ENCODE assay signal across 9 cellular contexts in genomic region chr17:44971776-44972483, GRCh38. TPM values are rescaled to one million over a fixed set of nuclear protein-coding genes. Genes with fewer than 3 reads are reported as not detected.
DNase-seq lines count a peak whose midpoint lies in the region; ATAC-seq, FAIRE-seq and TF ChIP-seq lines count a peak whose summit lies in the region.
"Had no signal": no experiment of that assay in that cellular context is flagged by ENCODE, and none has a peak within 500 bp of the region (broad histone marks: within the 10 kb centered on the region; RNA-seq: fewer than 3 reads in every experiment).

No MANE protein-coding gene starts in this region.

- H3K36me3 ChIP-seq in K562 (ENCODE audit: control insufficient read depth, insufficient read depth, low read length) (no peaks in the 10 kb centered on the region), skeletal muscle satellite cell (ENCODE audit: insufficient read depth, low read length) (no peaks in the 10 kb centered on the region)
- H3K36me3 ChIP-seq: neutrophil had no signal

- peaks cover 21% of the 10 kb centered on the region for H3K4me1 Mint-ChIP-seq in CD4-positive, alpha-beta T cell (ENCODE audit: low read depth)

- TF ChIP-seq RAD21 in K562 (CRISPR knock-in tag; conservative IDR thresholded peaks at IDR 0.05 in 1 of 2, IDR thresholded peaks at IDR 0.05 in 1 of 2), result no peak

- H2AFZ ChIP-seq in K562 (ENCODE audit: low read depth, low read length), result no peak overlapping the region

- POLR2A ChIA-PET in CD4-positive, alpha-beta T cell (lab: Charles Lee), result interaction anchor here (1.0 kb wide), 1 partner anchor 176 kb away, joined by 3 read pairs; the partner anchor contains the start of gene HEXIM1
- POLR2A ChIA-PET in K562 (lab: Yijun Ruan, JAX), result interaction anchor here (1.1 to 1.6 kb wide), 2 partner anchors 9 to 17 kb away, joined by 6 to 7 read pairs; no protein-coding TSS in a partner anchor

- BruUV-seq in K562 (replicated peaks; lab: Mats Ljungman, UMichigan), result no TSS peak

- 14% methylated on average over 8 of the region's 8 CpGs for WGBS in K562 (ENCODE audit: insufficient coverage, low coverage, missing lambda C conversion rate)

- peak overlapping the region; percentile 3 for H3K4me3 Mint-ChIP-seq in CD4-positive, alpha-beta T cell

- ATAC-seq in CD4-positive, alpha-beta T cell (ENCODE audit: poor library complexity), result peak; percentile 27
- no peak for ATAC-seq in K562
- ATAC-seq in GM18511 (IDR thresholded peaks at IDR 0.05; ENCODE audit: unreplicated experiment), result no peak

- FAIRE-seq in RCC 7860 (lab: Jason Lieb, UNC), result peak; percentile 65
- no peak for FAIRE-seq in K562 (lab: Jason Lieb, UNC)

- no peak overlapping the region for H3K27ac Mint-ChIP-seq in CD4-positive, alpha-beta T cell

- in situ Hi-C loops in K562 (cut with MboI), result no loop called here

- peaks cover 44% of the 10 kb centered on the region for H3K27me3 Mint-ChIP-seq in CD4-positive, alpha-beta T cell

- H3K36me3 Mint-ChIP-seq in CD4-positive, alpha-beta T cell (ENCODE audit: low read depth), result no peaks in the 10 kb centered on the region

- peak in 3 of 10 experiments; percentile 21 to 28 (median 25) for DNase-seq in CD4-positive, alpha-beta T cell
- peak; percentile 74 for DNase-seq in RCC 7860 (ENCODE audit: low spot score)
- no peak for DNase-seq in K562 (ENCODE audit: extremely low read depth in 1 of 4, low spot score in 3 of 4)
- DNase-seq in NCI-H82 (lab: John Stamatoyannopoulos, UW), result no peak
- DNase-seq in germinal center (ENCODE audit: low spot score), result no peak
- no peak for DNase-seq in NCI-H1694 (lab: John Stamatoyannopoulos, UW)

- H3K4me2 ChIP-seq in K562 (ENCODE audit: insufficient read depth, low read length) (no peak overlapping the region), skeletal muscle satellite cell (ENCODE audit: low read length) (peak overlapping the region; percentile 38)

- no peaks in the 10 kb centered on the region for H3K9me3 ChIP-seq in CD4-positive, alpha-beta T cell (ENCODE audit: control insufficient read depth, low read length)
- H3K9me3 ChIP-seq in K562 (replicated peaks; ENCODE audit: control insufficient read depth, insufficient read depth, low read depth, low read length) (no peaks in the 10 kb centered on the region), skeletal muscle satellite cell (replicated peaks; ENCODE audit: low read length) (no peaks in the 10 kb centered on the region)
- H3K9me3 ChIP-seq: neutrophil had no signal

- no peak overlapping the region for H3K9ac ChIP-seq in K562 (ENCODE audit: insufficient read depth in 1 of 2, low read depth in 2 of 2, low read length in 2 of 2)
- no peak overlapping the region for H3K9ac ChIP-seq in skeletal muscle satellite cell (ENCODE audit: low read depth, low read length)

- H3K79me2 ChIP-seq in K562 (ENCODE audit: control insufficient read depth, insufficient read depth, low read length), result no peaks in the 10 kb centered on the region

- no peaks in the 10 kb centered on the region for H3K9me3 Mint-ChIP-seq in CD4-positive, alpha-beta T cell

- intact Hi-C loops in CD4-positive, alpha-beta T cell (cut with DNase I, micrococcal nuclease), result no loop called here
- intact Hi-C loops in K562 (cut with micrococcal nuclease), result no loop called here

- no peaks in the 10 kb centered on the region for H3K9me1 ChIP-seq in K562 (ENCODE audit: control insufficient read depth, insufficient read depth, low read length)

- TF ChIP-seq EP300 in K562 (IDR thresholded peaks at IDR 0.05; ENCODE audit: low read length), result no peak

- H3K4me3 ChIP-seq in K562 (no peak overlapping the region), skeletal muscle satellite cell (ENCODE audit: low read length) (peak overlapping the region; percentile 5)

- CTCF ChIA-PET in CD4-positive, alpha-beta T cell (lab: Charles Lee), result no interaction called here
- CTCF ChIA-PET in K562 (lab: Yijun Ruan, JAX; ENCODE audit: low intra/inter-chr PET ratio), result no interaction called here

- H4K20me1 ChIP-seq in K562 (replicated peaks; ENCODE audit: control insufficient read depth, insufficient read depth, low read length), result peaks cover 5% of the 10 kb centered on the region

- no peak overlapping the region for H3K27ac ChIP-seq in CD4-positive, alpha-beta T cell (ENCODE audit: low read depth, low read length)
- no peak overlapping the region for H3K27ac ChIP-seq in K562 (ENCODE audit: extremely low read depth, low read depth, low read length)
- H3K27ac ChIP-seq: neutrophil had no signal

- H3K27me3 ChIP-seq in CD4-positive, alpha-beta T cell (ENCODE audit: control insufficient read depth, insufficient read depth, low read length), result peaks cover 32% of the 10 kb centered on the region
- H3K27me3 ChIP-seq in K562 (ENCODE audit: control insufficient read depth in 2 of 2, insufficient read depth in 2 of 2, low read length in 2 of 2) (peaks cover 39 to 65% of the 10 kb centered on the region in 2 experiments), skeletal muscle satellite cell (ENCODE audit: control insufficient read depth, insufficient read depth, low read length) (peaks cover 10% of the 10 kb centered on the region)

- TF ChIP-seq POLR2A in K562 (conservative IDR thresholded peaks at IDR 0.05), result no peak

- no peak for TF ChIP-seq CTCF in CD4-positive, alpha-beta T cell (IDR thresholded peaks at IDR 0.05)
- TF ChIP-seq CTCF in K562 (IDR thresholded peaks at IDR 0.05 in 2 of 3, conservative IDR thresholded peaks at IDR 0.05 in 1 of 3; ENCODE audit: insufficient read depth in 2 of 3, low read depth in 1 of 3, low read length in 3 of 3), result no peak

- H3K4me1 ChIP-seq in K562 (replicated peaks in 1 of 2; ENCODE audit: control insufficient read depth in 2 of 2, insufficient read depth in 2 of 2, low read length in 2 of 2) (peaks cover 7 to 33% of the 10 kb centered on the region in 2 experiments; a peak in 4 of 5 replicates), skeletal muscle satellite cell (ENCODE audit: control insufficient read depth, insufficient read depth, low read length) (peaks cover 40% of the 10 kb centered on the region)

RNA-seq across cellular contexts. Expression of gene C1QL1, which starts 3.8 kb away (rescaled TPM):
- total RNA-seq in CD4-positive, alpha-beta T cell, result not detected
- not detected in 2 replicates for total RNA-seq in K562 (2011; cell fraction: chromatin; rRNA removed; ENCODE audit: low replicate concordance)
- total RNA-seq in K562 (2011; cell fraction: nucleolus; rRNA removed), result 0.26 and 0.33 TPM in 2 replicates
- total RNA-seq in K562 (2011; cell fraction: nucleoplasm; rRNA removed), result not detected in 2 replicates
- total RNA-seq in K562 (2014; rRNA removed) (0.09 TPM in 1 of 2 replicates, not detected in the other), K562 (2014; rRNA removed; fragmentation: Illumina TruSeq; extraction: Trizol) (not detected in 2 replicates), K562 (2015; rRNA removed; fragmentation: Illumina TruSeq; extraction: Trizol) (not detected in 2 replicates), K562 (2021) (not detected in 2 replicates)
- polyA plus RNA-seq in K562 (2011; rRNA removed) (0.05 and 0.07 TPM in 2 replicates), K562 (2014; fragmentation: Illumina TruSeq; extraction: Trizol) (not detected in 2 replicates), K562 (2014; fragmentation: Nextera tagmentation; extraction: Ambion mirVana) (not detected), K562 (2014; rRNA removed) (0.12 and 0.27 TPM in 2 replicates)
- polyA plus RNA-seq in K562 (2011; cell fraction: cytosol; rRNA removed), result 0.04 and 0.39 TPM in 2 replicates
- not detected in 2 replicates for polyA plus RNA-seq in K562 (2011; cell fraction: nucleus; rRNA removed)
- 0.13 and 0.29 TPM in 2 replicates for polyA plus RNA-seq in K562 (2012)
- polyA minus RNA-seq in K562 (2011; rRNA and poly(A)+ RNA removed), result not detected in 2 replicates
- not detected in 2 replicates for polyA minus RNA-seq in K562 (2011; cell fraction: cytosol; rRNA and poly(A)+ RNA removed)
- polyA minus RNA-seq in K562 (2011; cell fraction: nucleus; rRNA and poly(A)+ RNA removed), result not detected in 2 replicates
- total RNA-seq in skeletal muscle satellite cell (2012; rRNA removed), result not detected in 2 replicates

RNA-seq across cellular contexts. Expression of gene KIF18B, which starts 24.4 kb away (rescaled TPM):
- total RNA-seq in CD4-positive, alpha-beta T cell, result under 1 TPM; 0.05 to 0.08 TPM
- 142 and 262 TPM in 2 replicates for total RNA-seq in K562 (2011; cell fraction: chromatin; rRNA removed; ENCODE audit: low replicate concordance)
- total RNA-seq in K562 (2011; cell fraction: nucleolus; rRNA removed), result 144 and 163 TPM in 2 replicates
- 146 and 190 TPM in 2 replicates for total RNA-seq in K562 (2011; cell fraction: nucleoplasm; rRNA removed)
- total RNA-seq in K562 (2014; rRNA removed) (12.2 and 13.5 TPM in 2 replicates), K562 (2014; rRNA removed; fragmentation: Illumina TruSeq; extraction: Trizol) (5.6 and 8.4 TPM in 2 replicates), K562 (2015; rRNA removed; fragmentation: Illumina TruSeq; extraction: Trizol) (13.2 and 13.7 TPM in 2 replicates), K562 (2021) (39.5 and 42.8 TPM in 2 replicates)
- polyA plus RNA-seq in K562 (2011; rRNA removed) (19.6 and 45.5 TPM in 2 replicates), K562 (2014; fragmentation: Illumina TruSeq; extraction: Trizol) (23.2 and 28.8 TPM in 2 replicates), K562 (2014; fragmentation: Nextera tagmentation; extraction: Ambion mirVana) (1 to 10 TPM; 2.0 to 3.0 TPM), K562 (2014; rRNA removed) (32.2 and 42.7 TPM in 2 replicates)
- 23.9 TPM in 2 replicates for polyA plus RNA-seq in K562 (2011; cell fraction: cytosol; rRNA removed)
- 91.3 and 126 TPM in 2 replicates for polyA plus RNA-seq in K562 (2011; cell fraction: nucleus; rRNA removed)
- polyA plus RNA-seq in K562 (2012), result 15.1 and 19.2 TPM in 2 replicates
- polyA minus RNA-seq in K562 (2011; rRNA and poly(A)+ RNA removed), result 16.5 and 16.9 TPM in 2 replicates
- 15.9 and 24.5 TPM in 2 replicates for polyA minus RNA-seq in K562 (2011; cell fraction: cytosol; rRNA and poly(A)+ RNA removed)
- 31.2 and 36.0 TPM in 2 replicates for polyA minus RNA-seq in K562 (2011; cell fraction: nucleus; rRNA and poly(A)+ RNA removed)
- 4.4 and 4.6 TPM in 2 replicates for total RNA-seq in skeletal muscle satellite cell (2012; rRNA removed)

RNA-seq across cellular contexts. Expression of gene GFAP, which starts 56.6 kb away (rescaled TPM):
- total RNA-seq in CD4-positive, alpha-beta T cell, result not detected
- 1.1 and 2.2 TPM in 2 replicates for total RNA-seq in K562 (2011; cell fraction: chromatin; rRNA removed; ENCODE audit: low replicate concordance)
- total RNA-seq in K562 (2011; cell fraction: nucleolus; rRNA removed), result 0.53 and 1.0 TPM in 2 replicates
- 0.95 and 1.5 TPM in 2 replicates for total RNA-seq in K562 (2011; cell fraction: nucleoplasm; rRNA removed)
- total RNA-seq in K562 (2014; rRNA removed), result 0.36 and 2.1 TPM in 2 replicates
- total RNA-seq in K562 (2014; rRNA removed; fragmentation: Illumina TruSeq; extraction: Trizol), result 0.26 and 0.65 TPM in 2 replicates
- 0.07 and 0.45 TPM in 2 replicates for total RNA-seq in K562 (2015; rRNA removed; fragmentation: Illumina TruSeq; extraction: Trizol)
- 0.25 and 1.4 TPM in 2 replicates for total RNA-seq in K562 (2021)
- 0.54 and 0.61 TPM in 2 replicates for polyA plus RNA-seq in K562 (2011; rRNA removed)
- 0.55 and 0.64 TPM in 2 replicates for polyA plus RNA-seq in K562 (2011; cell fraction: cytosol; rRNA removed)
- polyA plus RNA-seq in K562 (2011; cell fraction: nucleus; rRNA removed), result 0.91 and 1.0 TPM in 2 replicates
- polyA plus RNA-seq in K562 (2012), result 0.85 and 3.1 TPM in 2 replicates
- polyA plus RNA-seq in K562 (2014; fragmentation: Illumina TruSeq; extraction: Trizol), result 0.58 and 0.96 TPM in 2 replicates
- polyA plus RNA-seq in K562 (2014; fragmentation: Nextera tagmentation; extraction: Ambion mirVana), result under 1 TPM in 1 of 2 experiments, not detected in 1; 0.11 TPM
- 0.35 and 0.90 TPM in 2 replicates for polyA plus RNA-seq in K562 (2014; rRNA removed)
- polyA minus RNA-seq in K562 (2011; rRNA and poly(A)+ RNA removed), result 0.03 and 0.56 TPM in 2 replicates
- polyA minus RNA-seq in K562 (2011; cell fraction: cytosol; rRNA and poly(A)+ RNA removed), result not detected in 2 replicates
- 0.22 and 0.27 TPM in 2 replicates for polyA minus RNA-seq in K562 (2011; cell fraction: nucleus; rRNA and poly(A)+ RNA removed)
- under 0.01 TPM in 1 of 2 replicates, not detected in the other for total RNA-seq in skeletal muscle satellite cell (2012; rRNA removed)

Comparison
In these comparisons a context has a peak if more than half of its experiments do, and no peak if none do; other contexts are left out.
1. RNA of gene KIF18B, which starts 24.4 kb away (total RNA-seq): 5.6 to 262 TPM in K562; 0.05 to 0.08 TPM in CD4-positive, alpha-beta T cell; every median in the first group is over 4 times any median in the second.